ENCODE assay signal across 19 cellular contexts in the genomic region with DNA sequence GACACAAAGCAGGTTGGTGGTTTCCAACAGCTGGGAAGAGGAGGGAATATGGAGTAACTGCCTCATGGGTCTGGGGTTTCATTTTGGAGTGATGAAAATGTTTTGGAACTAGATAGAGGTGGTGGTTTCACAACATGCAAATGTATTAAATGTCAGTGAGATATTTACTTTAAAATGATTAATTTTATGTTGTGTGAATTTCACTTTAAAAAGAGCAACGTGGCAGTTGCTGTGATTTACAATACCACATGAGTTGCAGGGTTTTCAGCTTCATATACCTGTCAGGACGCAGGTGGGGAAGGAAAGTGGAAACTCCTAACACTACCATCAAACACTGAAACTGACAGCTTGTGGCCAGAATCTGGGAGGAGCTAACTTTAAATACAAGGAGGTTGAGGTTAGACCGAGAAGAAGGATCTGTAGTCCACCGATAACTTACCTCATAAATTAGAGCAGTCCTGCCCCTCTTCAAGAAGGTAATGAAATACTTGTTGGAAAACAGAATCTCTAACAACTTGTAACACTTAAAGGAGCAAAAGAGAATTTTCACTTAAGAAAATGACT.
DNase-seq lines count a peak whose midpoint lies in the region; ATAC-seq and TF ChIP-seq lines count a peak whose summit lies in the region.
"Had no signal": no experiment of that assay in that cellular context is flagged by ENCODE, and none has a peak within 500 bp of the region (broad histone marks: within the 10 kb centered on the region; RNA-seq: fewer than 3 reads in every experiment).

No MANE protein-coding gene starts in this region.

- ATAC-seq in GM18498 (IDR thresholded peaks at IDR 0.05; ENCODE audit: unreplicated experiment) (peak; percentile 64), GM21526 (IDR thresholded peaks at IDR 0.05; ENCODE audit: low FRiP score, unreplicated experiment) (peak; percentile 59), HG02588 (IDR thresholded peaks at IDR 0.05; ENCODE audit: unreplicated experiment) (no peak)
- ATAC-seq: T-cell had no signal

- H3K9me3 ChIP-seq in Loucy (ENCODE audit: insufficient read depth, low read depth, low read length), result no peaks in the 10 kb centered on the region
- H3K9me3 ChIP-seq: SK-N-SH had no signal

- peak overlapping the region; percentile 38 for H3K4me2 ChIP-seq in Loucy (ENCODE audit: low read depth, low read length, poor library complexity, severe bottlenecking)
- H3K4me2 ChIP-seq: SK-N-SH had no signal

- H3K4me3 ChIP-seq in Loucy (ENCODE audit: low read length, poor library complexity, severe bottlenecking), result peak overlapping the region; percentile 30

- no peaks in the 10 kb centered on the region for H3K79me2 ChIP-seq in Loucy (ENCODE audit: insufficient read depth, low read length)

- no peaks in the 10 kb centered on the region; the same call in 1 of the 2 replicates for H3F3A ChIP-seq in Loucy (ENCODE audit: low read depth)

- no peaks in the 10 kb centered on the region for H3K9me2 ChIP-seq in Loucy (replicated peaks; ENCODE audit: low read depth, low read length)

- H4K20me1 ChIP-seq in Loucy (ENCODE audit: insufficient read depth, low read length, poor library complexity, severe bottlenecking), result no peaks in the 10 kb centered on the region

- peaks cover 44% of the 10 kb centered on the region for H3K4me1 ChIP-seq in Loucy (ENCODE audit: insufficient read depth, low read length, poor library complexity, severe bottlenecking)

- H3K36me3 ChIP-seq in Loucy (ENCODE audit: insufficient read depth, low read length), result no peaks in the 10 kb centered on the region

- no peak for TF ChIP-seq CTCF in Loucy (conservative IDR thresholded peaks at IDR 0.05; ENCODE audit: low read length)

- H2AFZ ChIP-seq in Loucy (ENCODE audit: low read length), result no peak overlapping the region

- DNase-seq in fibroblast of gingiva (ENCODE audit: low read depth) (peak; percentile 50), GM19240 (ENCODE audit: insufficient read length, low spot score) (no peak), iPS-NIHi7 (ENCODE audit: extremely low spot score) (no peak), hepatic stellate cell (ENCODE audit: low spot score) (no peak)
- DNase-seq: 8988T, DMS79 treated with DMSO at 0.1 percent for 48 hours, IMR-90, NCI-H1048, NCI-H1436, NCI-H2029, NCI-H446 treated with DMSO at 0.1 percent for 48 hours, NCI-H748 treated with DMSO at 0.1 percent for 48 hours, SHP77 treated with DMSO at 0.1 percent for 48 hours, SK-N-SH, T-cell had no signal

- H3K9ac ChIP-seq in Loucy (ENCODE audit: low read depth, low read length, poor library complexity, severe bottlenecking), result no peak overlapping the region
- H3K9ac ChIP-seq: SK-N-SH had no signal

- no peaks in the 10 kb centered on the region for H3K27me3 ChIP-seq in Loucy (ENCODE audit: insufficient read depth, low read length, poor library complexity, severe bottlenecking)
